22 cellular contexts compared by ENCODE assay signal in the genomic region with DNA sequence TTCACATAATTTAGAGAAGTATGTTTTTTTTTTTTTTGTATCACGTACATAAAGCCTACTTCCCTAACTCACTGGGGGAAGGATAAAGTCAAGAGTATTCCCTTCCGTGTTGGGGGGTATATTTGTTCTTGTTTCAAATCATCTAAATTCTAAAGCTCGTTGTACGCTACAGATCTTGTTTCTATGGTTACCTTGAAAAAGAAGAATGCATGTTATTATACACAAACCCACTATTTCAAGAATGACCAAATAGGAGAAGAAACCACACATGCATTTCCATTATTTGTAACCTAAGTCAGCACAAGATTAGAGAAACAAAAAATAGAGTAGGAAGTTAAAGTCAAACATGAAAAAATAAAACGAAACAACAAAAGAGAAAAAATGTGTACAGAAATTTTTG.
"Had no signal": no experiment of that assay in that cellular context is flagged by ENCODE, and none has a peak within 500 bp of the region (broad histone marks: within the 10 kb centered on the region; RNA-seq: fewer than 3 reads in every experiment).

No MANE protein-coding gene starts in this region.

- H3K79me2 ChIP-seq: hepatocyte, parathyroid adenoma had no signal

- H3K27ac ChIP-seq: esophagus muscularis mucosa, foreskin keratinocyte, gastroesophageal sphincter, heart left ventricle, hepatocyte, parathyroid adenoma, right lobe of liver, transverse colon, upper lobe of right lung, uterus had no signal

- DNase-seq: dermis blood vessel endothelial cell; effector memory CD4-positive, alpha-beta T cell; foreskin keratinocyte; heart left ventricle; kidney; natural killer cell; right lobe of liver; small intestine; stimulated activated CD4-positive, alpha-beta T cell treated with anti-CD3 and anti-CD28 coated beads, Interleukin-15, amount 100 ng/mL, for 24 hours; stimulated activated CD4-positive, alpha-beta T cell treated with anti-CD3 and anti-CD28 coated beads, Interleukin-2, amount 100 ng/mL, for 48 hours; stimulated activated naive B cell treated with anti-CD40 and anti-IgM and Interleukin-4, amounts not matched to agents 10 μg/mL and 1 μg/mL and 100 μg/mL, for 72 hours; transverse colon; upper lobe of right lung; uterus had no signal

- H3K9ac ChIP-seq: parathyroid adenoma had no signal

- H2AFZ ChIP-seq: hepatocyte, parathyroid adenoma had no signal

- H3K4me1 Mint-ChIP-seq: memory B cell; natural killer cell; stimulated activated naive B cell treated with anti-CD40 and anti-IgM and Interleukin-4, amounts not matched to agents 10 μg/mL and 1 μg/mL and 100 μg/mL, for 72 hours had no signal

- H3K36me3 ChIP-seq: esophagus muscularis mucosa, gastroesophageal sphincter, heart left ventricle, right lobe of liver, transverse colon, upper lobe of right lung, uterus had no signal

- H3K27ac Mint-ChIP-seq: memory B cell; natural killer cell; progenitor cell of endocrine pancreas; stimulated activated naive B cell treated with anti-CD40 and anti-IgM and Interleukin-4, amounts not matched to agents 10 μg/mL and 1 μg/mL and 100 μg/mL, for 72 hours; stimulated activated naive CD8-positive, alpha-beta T cell treated with anti-CD3 and anti-CD28 coated beads, Interleukin-15, Interleukin-2, amounts not matched to agents 100 ng/mL and 50 ng/mL, for 24 hours had no signal

- H3K4me2 ChIP-seq: hepatocyte had no signal

- H3K27me3 ChIP-seq: esophagus muscularis mucosa, foreskin keratinocyte, gastroesophageal sphincter, heart left ventricle, hepatocyte, right lobe of liver, transverse colon, upper lobe of right lung, uterus had no signal

- H3K27me3 Mint-ChIP-seq: memory B cell; progenitor cell of endocrine pancreas; stimulated activated naive B cell treated with anti-CD40 and anti-IgM and Interleukin-4, amounts not matched to agents 10 μg/mL and 1 μg/mL and 100 μg/mL, for 72 hours; stimulated activated naive CD8-positive, alpha-beta T cell treated with anti-CD3 and anti-CD28 coated beads, Interleukin-15, Interleukin-2, amounts not matched to agents 100 ng/mL and 50 ng/mL, for 24 hours had no signal

- H3K4me1 ChIP-seq: esophagus muscularis mucosa, foreskin keratinocyte, gastroesophageal sphincter, heart left ventricle, parathyroid adenoma, right lobe of liver, transverse colon, upper lobe of right lung, uterus had no signal

- H3K4me3 Mint-ChIP-seq: memory B cell; natural killer cell; stimulated activated naive B cell treated with anti-CD40 and anti-IgM and Interleukin-4, amounts not matched to agents 10 μg/mL and 1 μg/mL and 100 μg/mL, for 72 hours; stimulated activated naive CD8-positive, alpha-beta T cell treated with anti-CD3 and anti-CD28 coated beads, Interleukin-15, Interleukin-2, amounts not matched to agents 100 ng/mL and 50 ng/mL, for 24 hours had no signal

- H3K4me3 ChIP-seq: esophagus muscularis mucosa, gastroesophageal sphincter, heart left ventricle, hepatocyte, lung, right lobe of liver, transverse colon, upper lobe of right lung, uterus had no signal

- H3K9me3 ChIP-seq: esophagus muscularis mucosa, gastroesophageal sphincter, heart left ventricle, right lobe of liver, transverse colon, upper lobe of right lung, uterus had no signal

- H3K36me3 Mint-ChIP-seq: memory B cell; natural killer cell; stimulated activated naive B cell treated with anti-CD40 and anti-IgM and Interleukin-4, amounts not matched to agents 10 μg/mL and 1 μg/mL and 100 μg/mL, for 72 hours had no signal
